ENCODE assay signal across 21 cellular contexts in the genomic region with DNA sequence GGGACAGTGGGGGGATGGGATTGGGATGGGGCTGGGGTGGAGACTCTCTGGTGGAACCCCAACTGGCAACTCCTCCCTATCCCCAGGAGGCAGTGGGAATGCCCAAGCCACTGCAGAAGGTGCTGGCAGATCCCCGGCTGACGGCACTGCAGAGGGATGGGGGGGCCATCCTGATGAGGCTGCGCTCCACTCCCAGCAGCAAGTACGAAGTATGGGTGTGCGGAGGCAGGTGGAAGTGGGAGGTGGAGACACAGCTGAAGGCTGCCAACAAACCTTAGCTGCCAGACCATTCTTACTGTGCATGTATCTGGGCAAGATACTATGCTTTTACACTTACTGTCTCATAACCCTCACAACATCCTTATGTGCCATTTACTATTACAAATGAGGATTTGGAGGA. TPM values are rescaled to one million over a fixed set of nuclear protein-coding genes. Genes with fewer than 3 reads are reported as not detected.
DNase-seq lines count a peak whose midpoint lies in the region; ATAC-seq, FAIRE-seq and TF ChIP-seq lines count a peak whose summit lies in the region.
"Had no signal": no experiment of that assay in that cellular context is flagged by ENCODE, and none has a peak within 500 bp of the region (broad histone marks: within the 10 kb centered on the region; RNA-seq: fewer than 3 reads in every experiment).

No MANE protein-coding gene starts in this region.

- CTCF ChIA-PET in H1 (lab: Charles Lee; ENCODE audit: partially characterized antibody) = interaction anchor here (1.0 to 8.6 kb wide), 5 partner anchors 11 to 38 kb away, joined by 6 to 72 read pairs (median 25); no protein-coding TSS in a partner anchor

- no peak overlapping the region for H2BK20ac ChIP-seq in H1 (ENCODE audit: low read length)

- peaks cover 2 to 9% of the 10 kb centered on the region in 2 experiments for H4K20me1 ChIP-seq in H1 (replicated peaks in 1 of 2; ENCODE audit: control insufficient read depth in 1 of 2, insufficient read depth in 2 of 2, low read length in 2 of 2)

- no peak overlapping the region for H4K91ac ChIP-seq in H1 (replicated peaks; ENCODE audit: insufficient read length, low read length)

- H3K79me2 ChIP-seq in H1 (ENCODE audit: control insufficient read depth in 1 of 2, insufficient read depth in 2 of 2, low read length in 2 of 2) = no peaks in the 10 kb centered on the region

- no peak overlapping the region for H4K8ac ChIP-seq in H1 (ENCODE audit: extremely low read depth, insufficient read depth, low read length)

- no peak overlapping the region for H2BK120ac ChIP-seq in H1 (replicated peaks; ENCODE audit: low read depth, low read length)

- H3K27me3 ChIP-seq in H1 (replicated peaks in 1 of 4; ENCODE audit: control insufficient read depth in 3 of 4, extremely low read depth in 1 of 4, insufficient read depth in 3 of 4, low read length in 3 of 4) = no peaks in the 10 kb centered on the region

- no peak for TF ChIP-seq CTCF in H1 (IDR thresholded peaks at IDR 0.05; ENCODE audit: control extremely low read depth in 1 of 3, insufficient read depth in 1 of 3, low read depth in 1 of 3, low read length in 3 of 3)

- intact Hi-C loops in posterior cingulate gyrus (cut with DNase I) = no loop called here

- no peak overlapping the region for H2BK12ac ChIP-seq in H1 (ENCODE audit: low read depth, low read length)

- no peak for TF ChIP-seq EP300 in H1 (IDR thresholded peaks at IDR 0.05; ENCODE audit: borderline replicate concordance in 1 of 2, low read depth in 2 of 2, low read length in 2 of 2)

- no peak overlapping the region for H3K56ac ChIP-seq in H1 (replicated peaks; ENCODE audit: insufficient read length, low read depth, low read length)

- no peak overlapping the region for H2BK15ac ChIP-seq in H1 (ENCODE audit: low read length)

- FAIRE-seq in H1 (lab: Jason Lieb, UNC) = no peak
- FAIRE-seq in urothelium cell line (lab: Jason Lieb, UNC) = no peak
- FAIRE-seq: A549, D721Med, GM12892, H54 had no signal

- no peak overlapping the region for H4K5ac ChIP-seq in H1 (ENCODE audit: insufficient read length, low read depth, low read length)

- H3K79me1 ChIP-seq in H1 (ENCODE audit: low read depth, low read length) = peaks cover 2% of the 10 kb centered on the region

- no peak overlapping the region for H3K27ac ChIP-seq in H1 (ENCODE audit: low read depth, low read length)
- H3K27ac ChIP-seq: A549 had no signal

- H3K4ac ChIP-seq in H1 (replicated peaks; ENCODE audit: insufficient read length, low read depth, low read length) = no peak overlapping the region

- TF ChIP-seq RAD21 in H1 (IDR thresholded peaks at IDR 0.05 in 1 of 2, conservative IDR thresholded peaks at IDR 0.05 in 1 of 2; ENCODE audit: low read depth in 2 of 2, low read length in 2 of 2) = no peak

- no peak overlapping the region for H3K4me2 ChIP-seq in H1 (ENCODE audit: insufficient read depth in 1 of 2, low read depth in 2 of 2, low read length in 2 of 2)
- H3K4me2 ChIP-seq: A549 had no signal

- H2AK5ac ChIP-seq in H1 (ENCODE audit: low read depth, low read length) = no peak overlapping the region

- WGBS in H1 (ENCODE audit: extremely low coverage in 1 of 2, insufficient coverage in 1 of 2, insufficient read length in 1 of 2, insufficient replicate concordance in 2 of 2, low coverage in 1 of 2, low lambda C conversion rate in 2 of 2, missing lambda C conversion rate in 1 of 2), 2 experiments = 93% methylated on average over 5 of the region's 5 CpGs; no CpG with 5 or more reads in 1 of the 2 experiments

- peaks cover under 1% of the 10 kb centered on the region; the same call in 1 of the 2 replicates for H3K23me2 ChIP-seq in H1 (ENCODE audit: low read depth, low read length)

- no peak overlapping the region for H3K18ac ChIP-seq in H1 (ENCODE audit: extremely low read depth, low read length)

- no peak overlapping the region for H3K23ac ChIP-seq in H1 (ENCODE audit: insufficient read length)

- H3K36me3 ChIP-seq in H1 (ENCODE audit: control insufficient read depth in 2 of 4, insufficient read depth in 4 of 4, low read length in 3 of 4) = peaks cover 47 to 90% (median 72%) of the 10 kb centered on the region in 4 experiments

- no peak overlapping the region for H3K9ac ChIP-seq in H1 (replicated peaks in 1 of 4; ENCODE audit: extremely low read depth in 1 of 4, low read depth in 3 of 4, low read length in 3 of 4)

- DNase-seq in anterior cingulate cortex (lab: John Stamatoyannopoulos, UW) (peak in 30 of 58 donors; percentile 7 to 78 (median 40)), H1 (ENCODE audit: low read depth in 1 of 2, low spot score in 2 of 2) (no peak), posterior cingulate gyrus (peak in 8 of 10 donors; percentile 56 to 96 (median 74)), urothelium cell line (ENCODE audit: low spot score) (no peak), HPDE6-E6E7 (ENCODE audit: extremely low spot score) (no peak)
- DNase-seq: CD8-positive, alpha-beta T cell; COR-L47; DMS153; DMS79 treated with DMSO at 0.1 percent for 48 hours; EL; GDM1 had no signal

- no peak overlapping the region for H2BK5ac ChIP-seq in H1 (ENCODE audit: low read depth, low read length)

- no peak for TF ChIP-seq POLR2A in H1 (IDR thresholded peaks at IDR 0.05; ENCODE audit: control extremely low read depth in 1 of 2, low read depth in 2 of 2, low read length in 2 of 2)

- POLR2A ChIA-PET in H1 (lab: Charles Lee; ENCODE audit: partially characterized antibody) = interaction anchor here (1.3 to 12.4 kb wide), 3 partner anchors 7 to 31 kb away, joined by 3 to 245 read pairs (median 11); no protein-coding TSS in a partner anchor

- no peak overlapping the region for H3K4me3 ChIP-seq in H1 (ENCODE audit: extremely low read depth in 1 of 4, insufficient read depth in 2 of 4, low read depth in 3 of 4, low read length in 4 of 4)
- H3K4me3 ChIP-seq: A549 had no signal

- no peaks in the 10 kb centered on the region for H3K4me1 ChIP-seq in H1 (replicated peaks in 1 of 4; ENCODE audit: control insufficient read depth in 3 of 4, insufficient read depth in 4 of 4, low read length in 3 of 4)
- H3K4me1 ChIP-seq: A549 had no signal

- no peak overlapping the region for H3K14ac ChIP-seq in H1 (ENCODE audit: insufficient read length)

- no peak overlapping the region for H2AFZ ChIP-seq in H1 (ENCODE audit: low read length)

- no peak for ATAC-seq in HG03039 (IDR thresholded peaks at IDR 0.05; ENCODE audit: unreplicated experiment)
- ATAC-seq: A549; CD8-positive, alpha-beta T cell; HCT116 had no signal

- H3K9me3 ChIP-seq in H1 (ENCODE audit: insufficient read depth in 2 of 2, low read depth in 1 of 2, low read length in 1 of 2) = no peaks in the 10 kb centered on the region
- H3K9me3 ChIP-seq: A549 had no signal

RNA-seq across cellular contexts. Expression of a gene that starts 8.2 kb away (rescaled TPM):
- total RNA-seq in H1 (2021; fragmentation: NEBNext Ultra II Directional; extraction: Animal tissue kit (Norgen Biotek cat#: 25700)) = 49.5 and 53.1 TPM in 2 replicates
- 99.6 and 101 TPM in 2 replicates for polyA plus RNA-seq in H1 (2011; rRNA removed)
- polyA plus RNA-seq in H1 (2011; cell fraction: cytosol; rRNA removed) = 59.7 TPM
- 228 TPM for polyA plus RNA-seq in H1 (2011; cell fraction: nucleus; rRNA removed)
- 38.9 to 57.5 TPM (median 53.8 TPM) in 4 replicates for polyA plus RNA-seq in H1 (2012, experiment 1 of 2)
- polyA plus RNA-seq in H1 (2012, experiment 2 of 2) = 42.3 TPM
- polyA plus RNA-seq in H1 (2013, experiment 1 of 2) = 27.6 TPM
- polyA plus RNA-seq in H1 (2013, experiment 2 of 2) = 24.6 TPM
- 61.6 and 73.8 TPM in 2 replicates for polyA minus RNA-seq in H1 (2011; rRNA and poly(A)+ RNA removed)
- 34.4 TPM for polyA minus RNA-seq in H1 (2011; cell fraction: cytosol; rRNA and poly(A)+ RNA removed)
- 54.1 TPM for polyA minus RNA-seq in H1 (2011; cell fraction: nucleus; rRNA and poly(A)+ RNA removed)

RNA-seq across cellular contexts. Expression of a gene that starts 20.2 kb away (rescaled TPM):
- 108 and 113 TPM in 2 replicates for total RNA-seq in H1 (2021; fragmentation: NEBNext Ultra II Directional; extraction: Animal tissue kit (Norgen Biotek cat#: 25700))
- 160 and 310 TPM in 2 replicates for polyA plus RNA-seq in H1 (2011; rRNA removed)
- polyA plus RNA-seq in H1 (2011; cell fraction: cytosol; rRNA removed) = 158 TPM
- 334 TPM for polyA plus RNA-seq in H1 (2011; cell fraction: nucleus; rRNA removed)
- polyA plus RNA-seq in H1 (2012, experiment 1 of 2) = 67.0 to 90.6 TPM (median 84.5 TPM) in 4 replicates
- 82.6 TPM for polyA plus RNA-seq in H1 (2012, experiment 2 of 2)
- 76.2 TPM for polyA plus RNA-seq in H1 (2013, experiment 1 of 2)
- polyA plus RNA-seq in H1 (2013, experiment 2 of 2) = 67.2 TPM
- polyA minus RNA-seq in H1 (2011; rRNA and poly(A)+ RNA removed) = 26.2 and 43.7 TPM in 2 replicates
- 73.0 TPM for polyA minus RNA-seq in H1 (2011; cell fraction: cytosol; rRNA and poly(A)+ RNA removed)
- 124 TPM for polyA minus RNA-seq in H1 (2011; cell fraction: nucleus; rRNA and poly(A)+ RNA removed)

RNA-seq across cellular contexts. Expression of a gene that starts 20.7 kb away (rescaled TPM):
- total RNA-seq in H1 (2021; fragmentation: NEBNext Ultra II Directional; extraction: Animal tissue kit (Norgen Biotek cat#: 25700)) = not detected in 2 replicates
- polyA plus RNA-seq in H1 (2011; rRNA removed) = not detected in 2 replicates
- polyA plus RNA-seq in H1 (2011; cell fraction: cytosol; rRNA removed) = not detected
- polyA plus RNA-seq in H1 (2011; cell fraction: nucleus; rRNA removed) = not detected
- polyA plus RNA-seq in H1 (2012, experiment 1 of 2) = not detected in 4 replicates
- polyA plus RNA-seq in H1 (2012, experiment 2 of 2) = not detected
- not detected for polyA plus RNA-seq in H1 (2013, experiment 1 of 2)
- polyA plus RNA-seq in H1 (2013, experiment 2 of 2) = not detected
- not detected in 2 replicates for polyA minus RNA-seq in H1 (2011; rRNA and poly(A)+ RNA removed)
- not detected for polyA minus RNA-seq in H1 (2011; cell fraction: cytosol; rRNA and poly(A)+ RNA removed)
- polyA minus RNA-seq in H1 (2011; cell fraction: nucleus; rRNA and poly(A)+ RNA removed) = not detected
- total RNA-seq: CD8-positive, alpha-beta T cell; HT1080 had no signal
- polyA plus RNA-seq: A549, AG04450, BJ, CD14-positive monocyte had no signal

RNA-seq across cellular contexts. Expression of a gene that starts 22.6 kb away (rescaled TPM):
- total RNA-seq in H1 (2021; fragmentation: NEBNext Ultra II Directional; extraction: Animal tissue kit (Norgen Biotek cat#: 25700)) = 1.3 and 1.9 TPM in 2 replicates
- 1.9 and 2.2 TPM in 2 replicates for polyA plus RNA-seq in H1 (2011; rRNA removed)
- polyA plus RNA-seq in H1 (2011; cell fraction: cytosol; rRNA removed) = 2.2 TPM
- polyA plus RNA-seq in H1 (2011; cell fraction: nucleus; rRNA removed) = 3.2 TPM
- polyA plus RNA-seq in H1 (2012, experiment 1 of 2) = 1.9 to 3.0 TPM (median 2.2 TPM) in 4 replicates
- polyA plus RNA-seq in H1 (2012, experiment 2 of 2) = 1.8 TPM
- 1.6 TPM for polyA plus RNA-seq in H1 (2013, experiment 1 of 2)
- polyA plus RNA-seq in H1 (2013, experiment 2 of 2) = 1.5 TPM
- polyA minus RNA-seq in H1 (2011; rRNA and poly(A)+ RNA removed) = 0.85 and 2.2 TPM in 2 replicates
- 2.5 TPM for polyA minus RNA-seq in H1 (2011; cell fraction: cytosol; rRNA and poly(A)+ RNA removed)
- polyA minus RNA-seq in H1 (2011; cell fraction: nucleus; rRNA and poly(A)+ RNA removed) = 2.1 TPM
- total RNA-seq: CD8-positive, alpha-beta T cell had no signal
- polyA plus RNA-seq: CD14-positive monocyte had no signal

RNA-seq across cellular contexts. Expression of a gene that starts 36.1 kb away (rescaled TPM):
- total RNA-seq in H1 (2021; fragmentation: NEBNext Ultra II Directional; extraction: Animal tissue kit (Norgen Biotek cat#: 25700)) = not detected in 2 replicates
- polyA plus RNA-seq in H1 (2011; rRNA removed) = not detected in 2 replicates
- not detected for polyA plus RNA-seq in H1 (2011; cell fraction: cytosol; rRNA removed)
- 0.13 TPM for polyA plus RNA-seq in H1 (2011; cell fraction: nucleus; rRNA removed)
- not detected in 4 replicates for polyA plus RNA-seq in H1 (2012, experiment 1 of 2)
- not detected for polyA plus RNA-seq in H1 (2012, experiment 2 of 2)
- 0.04 TPM for polyA plus RNA-seq in H1 (2013, experiment 1 of 2)
- not detected for polyA plus RNA-seq in H1 (2013, experiment 2 of 2)
- polyA minus RNA-seq in H1 (2011; rRNA and poly(A)+ RNA removed) = not detected in 2 replicates
- polyA minus RNA-seq in H1 (2011; cell fraction: cytosol; rRNA and poly(A)+ RNA removed) = not detected
- not detected for polyA minus RNA-seq in H1 (2011; cell fraction: nucleus; rRNA and poly(A)+ RNA removed)
- total RNA-seq: CD8-positive, alpha-beta T cell; HT1080 had no signal
- polyA plus RNA-seq: A549, AG04450, BJ, CD14-positive monocyte had no signal

Comparison
In these comparisons a context has a peak if more than half of its experiments do, and no peak if none do; other contexts are left out.
1. DNase-seq: peak in anterior cingulate cortex (30 of 58) and posterior cingulate gyrus (8 of 10); none in H1 (0 of 2), urothelium cell line (single experiment) and HPDE6-E6E7 (single experiment).